ENCODE assay signal across 1 cellular context in genomic region chrX:150366951-150367545, GRCh38.
TF ChIP-seq lines count a peak whose summit lies in the region.

No MANE protein-coding gene starts in this region.

TF ChIP-seq in H1, 55 proteins besides CTCF, POLR2A, EP300 and RAD21 (continued from another document):
- TF ChIP-seq, protein P1, sequence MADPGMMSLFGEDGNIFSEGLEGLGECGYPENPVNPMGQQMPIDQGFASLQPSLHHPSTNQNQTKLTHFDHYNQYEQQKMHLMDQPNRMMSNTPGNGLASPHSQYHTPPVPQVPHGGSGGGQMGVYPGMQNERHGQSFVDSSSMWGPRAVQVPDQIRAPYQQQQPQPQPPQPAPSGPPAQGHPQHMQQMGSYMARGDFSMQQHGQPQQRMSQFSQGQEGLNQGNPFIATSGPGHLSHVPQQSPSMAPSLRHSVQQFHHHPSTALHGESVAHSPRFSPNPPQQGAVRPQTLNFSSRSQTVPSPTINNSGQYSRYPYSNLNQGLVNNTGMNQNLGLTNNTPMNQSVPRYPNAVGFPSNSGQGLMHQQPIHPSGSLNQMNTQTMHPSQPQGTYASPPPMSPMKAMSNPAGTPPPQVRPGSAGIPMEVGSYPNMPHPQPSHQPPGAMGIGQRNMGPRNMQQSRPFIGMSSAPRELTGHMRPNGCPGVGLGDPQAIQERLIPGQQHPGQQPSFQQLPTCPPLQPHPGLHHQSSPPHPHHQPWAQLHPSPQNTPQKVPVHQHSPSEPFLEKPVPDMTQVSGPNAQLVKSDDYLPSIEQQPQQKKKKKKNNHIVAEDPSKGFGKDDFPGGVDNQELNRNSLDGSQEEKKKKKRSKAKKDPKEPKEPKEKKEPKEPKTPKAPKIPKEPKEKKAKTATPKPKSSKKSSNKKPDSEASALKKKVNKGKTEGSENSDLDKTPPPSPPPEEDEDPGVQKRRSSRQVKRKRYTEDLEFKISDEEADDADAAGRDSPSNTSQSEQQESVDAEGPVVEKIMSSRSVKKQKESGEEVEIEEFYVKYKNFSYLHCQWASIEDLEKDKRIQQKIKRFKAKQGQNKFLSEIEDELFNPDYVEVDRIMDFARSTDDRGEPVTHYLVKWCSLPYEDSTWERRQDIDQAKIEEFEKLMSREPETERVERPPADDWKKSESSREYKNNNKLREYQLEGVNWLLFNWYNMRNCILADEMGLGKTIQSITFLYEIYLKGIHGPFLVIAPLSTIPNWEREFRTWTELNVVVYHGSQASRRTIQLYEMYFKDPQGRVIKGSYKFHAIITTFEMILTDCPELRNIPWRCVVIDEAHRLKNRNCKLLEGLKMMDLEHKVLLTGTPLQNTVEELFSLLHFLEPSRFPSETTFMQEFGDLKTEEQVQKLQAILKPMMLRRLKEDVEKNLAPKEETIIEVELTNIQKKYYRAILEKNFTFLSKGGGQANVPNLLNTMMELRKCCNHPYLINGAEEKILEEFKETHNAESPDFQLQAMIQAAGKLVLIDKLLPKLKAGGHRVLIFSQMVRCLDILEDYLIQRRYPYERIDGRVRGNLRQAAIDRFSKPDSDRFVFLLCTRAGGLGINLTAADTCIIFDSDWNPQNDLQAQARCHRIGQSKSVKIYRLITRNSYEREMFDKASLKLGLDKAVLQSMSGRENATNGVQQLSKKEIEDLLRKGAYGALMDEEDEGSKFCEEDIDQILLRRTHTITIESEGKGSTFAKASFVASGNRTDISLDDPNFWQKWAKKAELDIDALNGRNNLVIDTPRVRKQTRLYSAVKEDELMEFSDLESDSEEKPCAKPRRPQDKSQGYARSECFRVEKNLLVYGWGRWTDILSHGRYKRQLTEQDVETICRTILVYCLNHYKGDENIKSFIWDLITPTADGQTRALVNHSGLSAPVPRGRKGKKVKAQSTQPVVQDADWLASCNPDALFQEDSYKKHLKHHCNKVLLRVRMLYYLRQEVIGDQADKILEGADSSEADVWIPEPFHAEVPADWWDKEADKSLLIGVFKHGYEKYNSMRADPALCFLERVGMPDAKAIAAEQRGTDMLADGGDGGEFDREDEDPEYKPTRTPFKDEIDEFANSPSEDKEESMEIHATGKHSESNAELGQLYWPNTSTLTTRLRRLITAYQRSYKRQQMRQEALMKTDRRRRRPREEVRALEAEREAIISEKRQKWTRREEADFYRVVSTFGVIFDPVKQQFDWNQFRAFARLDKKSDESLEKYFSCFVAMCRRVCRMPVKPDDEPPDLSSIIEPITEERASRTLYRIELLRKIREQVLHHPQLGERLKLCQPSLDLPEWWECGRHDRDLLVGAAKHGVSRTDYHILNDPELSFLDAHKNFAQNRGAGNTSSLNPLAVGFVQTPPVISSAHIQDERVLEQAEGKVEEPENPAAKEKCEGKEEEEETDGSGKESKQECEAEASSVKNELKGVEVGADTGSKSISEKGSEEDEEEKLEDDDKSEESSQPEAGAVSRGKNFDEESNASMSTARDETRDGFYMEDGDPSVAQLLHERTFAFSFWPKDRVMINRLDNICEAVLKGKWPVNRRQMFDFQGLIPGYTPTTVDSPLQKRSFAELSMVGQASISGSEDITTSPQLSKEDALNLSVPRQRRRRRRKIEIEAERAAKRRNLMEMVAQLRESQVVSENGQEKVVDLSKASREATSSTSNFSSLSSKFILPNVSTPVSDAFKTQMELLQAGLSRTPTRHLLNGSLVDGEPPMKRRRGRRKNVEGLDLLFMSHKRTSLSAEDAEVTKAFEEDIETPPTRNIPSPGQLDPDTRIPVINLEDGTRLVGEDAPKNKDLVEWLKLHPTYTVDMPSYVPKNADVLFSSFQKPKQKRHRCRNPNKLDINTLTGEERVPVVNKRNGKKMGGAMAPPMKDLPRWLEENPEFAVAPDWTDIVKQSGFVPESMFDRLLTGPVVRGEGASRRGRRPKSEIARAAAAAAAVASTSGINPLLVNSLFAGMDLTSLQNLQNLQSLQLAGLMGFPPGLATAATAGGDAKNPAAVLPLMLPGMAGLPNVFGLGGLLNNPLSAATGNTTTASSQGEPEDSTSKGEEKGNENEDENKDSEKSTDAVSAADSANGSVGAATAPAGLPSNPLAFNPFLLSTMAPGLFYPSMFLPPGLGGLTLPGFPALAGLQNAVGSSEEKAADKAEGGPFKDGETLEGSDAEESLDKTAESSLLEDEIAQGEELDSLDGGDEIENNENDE (IDR thresholded peaks at IDR 0.05; ENCODE audit: insufficient replicate concordance, low read length), result no peak
